23 cellular contexts compared by ENCODE assay signal in genomic region chr6:5482619-5483018, GRCh38.
DNase-seq lines count a peak whose midpoint lies in the region; ATAC-seq, FAIRE-seq and TF ChIP-seq lines count a peak whose summit lies in the region.
"Had no signal": no experiment of that assay in that cellular context is flagged by ENCODE, and none has a peak within 500 bp of the region (broad histone marks: within the 10 kb centered on the region; RNA-seq: fewer than 3 reads in every experiment).

No MANE protein-coding gene starts in this region.

- TF ChIP-seq CTCF in HepG2 (CRISPR knock-in tag; IDR thresholded peaks at IDR 0.05), result no peak
- no peak for TF ChIP-seq CTCF in right lobe of liver (IDR thresholded peaks at IDR 0.05)
- TF ChIP-seq CTCF in K562 (IDR thresholded peaks at IDR 0.05 in 2 of 3, conservative IDR thresholded peaks at IDR 0.05 in 1 of 3; ENCODE audit: insufficient read depth in 2 of 3, low read depth in 1 of 3, low read length in 3 of 3), result no peak
- no peak for TF ChIP-seq CTCF in endodermal cell (conservative IDR thresholded peaks at IDR 0.05)

- H3K27ac Mint-ChIP-seq in endodermal cell, result no peak overlapping the region
- H3K27ac Mint-ChIP-seq: B cell; CD8-positive, alpha-beta T cell; GM23338; HFFc6 had no signal

- FAIRE-seq in HepG2 (lab: Jason Lieb, UNC) (no peak), K562 (lab: Jason Lieb, UNC) (no peak)
- FAIRE-seq: G401.6, GM12878, GM19239, H54 had no signal

- no peaks in the 10 kb centered on the region for H3K4me1 ChIP-seq in HepG2 (ENCODE audit: insufficient read depth, low read length)
- H3K4me1 ChIP-seq in right lobe of liver, result no peaks in the 10 kb centered on the region
- no peaks in the 10 kb centered on the region; a peak in 1 of 5 replicates for H3K4me1 ChIP-seq in K562 (replicated peaks in 1 of 2; ENCODE audit: control insufficient read depth in 2 of 2, insufficient read depth in 2 of 2, low read length in 2 of 2)
- no peaks in the 10 kb centered on the region for H3K4me1 ChIP-seq in endodermal cell (ENCODE audit: control insufficient read depth, insufficient read depth, low read length)
- H3K4me1 ChIP-seq: Caco-2, HAP-1 had no signal

- H3K9ac ChIP-seq in HepG2 (ENCODE audit: insufficient read depth, low read depth, low read length) (no peak overlapping the region), K562 (ENCODE audit: insufficient read depth in 1 of 2, low read depth in 2 of 2, low read length in 2 of 2) (no peak overlapping the region), endodermal cell (ENCODE audit: extremely low read depth, low read length, poor library complexity, severe bottlenecking) (no peak overlapping the region)
- H3K9ac ChIP-seq: BLaER1 had no signal

- H3K27ac ChIP-seq in HepG2 (ENCODE audit: extremely low read length, insufficient read depth, low read length) (no peak overlapping the region), right lobe of liver (no peak overlapping the region), K562 (ENCODE audit: extremely low read depth, low read depth, low read length) (no peak overlapping the region), endodermal cell (ENCODE audit: low read depth, low read length) (no peak overlapping the region)
- H3K27ac ChIP-seq: BLaER1, C4-2B had no signal

- TF ChIP-seq POLR2A in HepG2 (IDR thresholded peaks at IDR 0.05; ENCODE audit: insufficient read depth in 1 of 2, low read depth in 2 of 2, low read length in 2 of 2), result no peak
- TF ChIP-seq POLR2A in right lobe of liver (IDR thresholded peaks at IDR 0.05), result no peak
- TF ChIP-seq POLR2A in K562 (conservative IDR thresholded peaks at IDR 0.05), result no peak

- POLR2A ChIA-PET in HepG2 (lab: Yijun Ruan, JAX) (no interaction called here), K562 (lab: Yijun Ruan, JAX) (interaction anchor here (1.2 kb wide), 1 partner anchor 16 kb away, joined by 4 read pairs; no protein-coding TSS in a partner anchor)

- in situ Hi-C loops in HepG2 (cut with HindIII; ENCODE audit: extremely low pct_ligation_motif_present, low pct_unique_long_range_greater_than_20kb) (no loop called here), K562 (cut with MboI) (no loop called here)

- ATAC-seq in HepG2 (no peak), right lobe of liver (no peak), K562 (no peak), GM21360 (IDR thresholded peaks at IDR 0.05; ENCODE audit: unreplicated experiment) (no peak)
- ATAC-seq: CD8-positive, alpha-beta T cell; GM12878; GM23338 had no signal

- H3K4me1 Mint-ChIP-seq in endodermal cell, result peaks cover 19% of the 10 kb centered on the region

- no peaks in the 10 kb centered on the region for H3K27me3 Mint-ChIP-seq in endodermal cell (ENCODE audit: insufficient read depth)
- H3K27me3 Mint-ChIP-seq: B cell; CD4-positive, CD25-positive, alpha-beta regulatory T cell had no signal

- intact Hi-C loops in HepG2 (cut with micrococcal nuclease; ENCODE audit: unreplicated experiment), result no loop called here
- intact Hi-C loops in right lobe of liver (cut with DNase I), result no loop called here
- intact Hi-C loops in K562 (cut with micrococcal nuclease), result no loop called here

- H3K4me3 ChIP-seq in HepG2 (replicated peaks in 1 of 3; ENCODE audit: insufficient read depth in 1 of 3, low read depth in 2 of 3, low read length in 3 of 3), result no peak overlapping the region
- no peak overlapping the region for H3K4me3 ChIP-seq in right lobe of liver
- no peak overlapping the region for H3K4me3 ChIP-seq in K562
- no peak overlapping the region for H3K4me3 ChIP-seq in endodermal cell (ENCODE audit: low read length)
- H3K4me3 ChIP-seq: BLaER1, GM12878, GM23338, HAP-1 had no signal

- H2AFZ ChIP-seq in HepG2 (ENCODE audit: low read length), result no peak overlapping the region
- H2AFZ ChIP-seq in K562 (ENCODE audit: low read depth, low read length), result no peak overlapping the region
- H2AFZ ChIP-seq: GM23338 had no signal

- H3K79me2 ChIP-seq in HepG2 (ENCODE audit: insufficient read depth, low read length) (no peaks in the 10 kb centered on the region), K562 (ENCODE audit: control insufficient read depth, insufficient read depth, low read length) (no peaks in the 10 kb centered on the region)

- no peak for TF ChIP-seq EP300 in HepG2 (IDR thresholded peaks at IDR 0.05; ENCODE audit: low read depth in 2 of 2, low read length in 2 of 2)
- TF ChIP-seq EP300 in HepG2 (CRISPR knock-in tag; IDR thresholded peaks at IDR 0.05; ENCODE audit: borderline replicate concordance), result no peak
- no peak for TF ChIP-seq EP300 in K562 (IDR thresholded peaks at IDR 0.05; ENCODE audit: low read length)

- H3K27me3 ChIP-seq in HepG2 (ENCODE audit: control insufficient read depth in 1 of 2, insufficient read depth in 2 of 2, low read length in 2 of 2) (no peaks in the 10 kb centered on the region), right lobe of liver (no peaks in the 10 kb centered on the region), K562 (ENCODE audit: control insufficient read depth in 2 of 2, insufficient read depth in 2 of 2, low read length in 2 of 2) (no peaks in the 10 kb centered on the region), endodermal cell (ENCODE audit: control insufficient read depth, insufficient read depth, low read length, poor library complexity, severe bottlenecking) (no peaks in the 10 kb centered on the region)
- H3K27me3 ChIP-seq: BLaER1 had no signal

- H3K9me3 Mint-ChIP-seq in endodermal cell, result no peaks in the 10 kb centered on the region
- H3K9me3 Mint-ChIP-seq: CD4-positive, CD25-positive, alpha-beta regulatory T cell; CD8-positive, alpha-beta T cell; GM23338; HFFc6 had no signal

- BruUV-seq in HepG2 (replicated peaks; lab: Mats Ljungman, UMichigan), result no TSS peak
- no TSS peak for BruUV-seq in K562 (replicated peaks; lab: Mats Ljungman, UMichigan)

- H3K36me3 ChIP-seq in HepG2 (replicated peaks in 1 of 2; ENCODE audit: control insufficient read depth in 1 of 2, insufficient read depth in 2 of 2, low read length in 2 of 2) (no peaks in the 10 kb centered on the region), right lobe of liver (peaks cover 0 to 4% (median 1%) of the 10 kb centered on the region in 4 donors), K562 (ENCODE audit: control insufficient read depth, insufficient read depth, low read length) (no peaks in the 10 kb centered on the region), endodermal cell (ENCODE audit: control insufficient read depth, insufficient read depth, low read length) (no peaks in the 10 kb centered on the region)
- H3K36me3 ChIP-seq: HAP-1 had no signal

- H3K36me3 Mint-ChIP-seq in endodermal cell (ENCODE audit: low read depth), result peaks cover 2% of the 10 kb centered on the region

- CTCF ChIA-PET in HepG2 (lab: Yijun Ruan, JAX; ENCODE audit: low intra/inter-chr PET ratio, low total read pairs) (no interaction called here), K562 (lab: Yijun Ruan, JAX; ENCODE audit: low intra/inter-chr PET ratio) (no interaction called here)

- no peaks in the 10 kb centered on the region for H4K20me1 ChIP-seq in HepG2 (ENCODE audit: insufficient read depth, low read length)
- no peaks in the 10 kb centered on the region for H4K20me1 ChIP-seq in K562 (replicated peaks; ENCODE audit: control insufficient read depth, insufficient read depth, low read length)
- H4K20me1 ChIP-seq: BLaER1 had no signal

- H3K9me3 ChIP-seq in HepG2 (ENCODE audit: low read length) (no peaks in the 10 kb centered on the region), right lobe of liver (no peaks in the 10 kb centered on the region), K562 (replicated peaks; ENCODE audit: control insufficient read depth, insufficient read depth, low read depth, low read length) (no peaks in the 10 kb centered on the region), endodermal cell (ENCODE audit: control insufficient read depth, low read length) (no peaks in the 10 kb centered on the region)
- H3K9me3 ChIP-seq: BLaER1, Caco-2, HAP-1 had no signal

- DNase-seq in HepG2 (ENCODE audit: low spot score) (no peak), right lobe of liver (no peak), K562 (ENCODE audit: extremely low read depth in 1 of 4, low spot score in 3 of 4) (no peak), endodermal cell (peak; percentile 20), AG08395 (ENCODE audit: low spot score) (no peak), NCI-H748 treated with DMSO at 0.1 percent for 48 hours (lab: John Stamatoyannopoulos, UW) (no peak)
- DNase-seq: 8988T; Caco-2; CD4-positive, CD25-positive, alpha-beta regulatory T cell; CD8-positive, alpha-beta T cell; DMS153; DND-41; HFFc6 had no signal

- no peaks in the 10 kb centered on the region for H3K9me1 ChIP-seq in K562 (ENCODE audit: control insufficient read depth, insufficient read depth, low read length)

- H3K4me2 ChIP-seq in HepG2 (ENCODE audit: low read depth, low read length) (no peak overlapping the region), K562 (ENCODE audit: insufficient read depth, low read length) (no peak overlapping the region)
- H3K4me2 ChIP-seq: BLaER1, GM23338 had no signal

- H3K4me3 Mint-ChIP-seq in endodermal cell, result no peak overlapping the region
- H3K4me3 Mint-ChIP-seq: B cell; CD4-positive, CD25-positive, alpha-beta regulatory T cell; CD8-positive, alpha-beta T cell; GM23338; HFFc6 had no signal

- TF ChIP-seq RAD21 in HepG2 (CRISPR knock-in tag; IDR thresholded peaks at IDR 0.05), result no peak
- TF ChIP-seq RAD21 in K562 (CRISPR knock-in tag; conservative IDR thresholded peaks at IDR 0.05 in 1 of 2, IDR thresholded peaks at IDR 0.05 in 1 of 2), result no peak

- WGBS in HepG2 (ENCODE audit: low lambda C conversion rate), result 86% methylated on average over 3 of the region's 3 CpGs
- 100% methylated on average over 1 of the region's 3 CpGs for WGBS in right lobe of liver (ENCODE audit: insufficient coverage, low coverage, low lambda C conversion rate, missing lambda C conversion rate)
- 59% methylated on average over 3 of the region's 3 CpGs for whole genome bisulfite sequencing in K562 (ENCODE audit: insufficient coverage, low coverage, missing lambda C conversion rate)
- WGBS in endodermal cell (ENCODE audit: insufficient coverage in 1 of 2, insufficient read length in 1 of 2), 2 experiments, result 93 to 100% methylated on average over 2 to 3 of the region's 3 CpGs

TF ChIP-seq in HepG2, 621 proteins besides CTCF, POLR2A, EP300 and RAD21 (continues in another document):
- no peak for TF ChIP-seq SMAD9 (CRISPR knock-in tag; IDR thresholded peaks at IDR 0.05)
- TF ChIP-seq MAFK (conservative IDR thresholded peaks at IDR 0.05 in 1 of 2, IDR thresholded peaks at IDR 0.05 in 1 of 2; ENCODE audit: low read length in 2 of 2), result peak; percentile 91 to 95
- TF ChIP-seq ZSCAN12 (CRISPR knock-in tag; IDR thresholded peaks at IDR 0.05), result no peak
- TF ChIP-seq ZNF841 (CRISPR knock-in tag; IDR thresholded peaks at IDR 0.05; ENCODE audit: borderline replicate concordance), result no peak
- no peak for TF ChIP-seq FOXJ3 (CRISPR knock-in tag; IDR thresholded peaks at IDR 0.05; ENCODE audit: borderline replicate concordance)

TF ChIP-seq in K562, 482 proteins besides CTCF, POLR2A, EP300 and RAD21 (continues in another document):
- TF ChIP-seq ZNF197 (CRISPR knock-in tag; IDR thresholded peaks at IDR 0.05; ENCODE audit: low read depth) (no peak), ZNF316 (IDR thresholded peaks at IDR 0.05) (peak; percentile 79), MAFF (IDR thresholded peaks at IDR 0.05; ENCODE audit: low read length) (peak; percentile 76)

Comparison
In these comparisons a context has a peak if more than half of its experiments do, and no peak if none do; other contexts are left out.
1. Of the 241 proteins assayed by ChIP-seq in both HepG2 and K562: peak only in HepG2: none; only in K562: MAFG; in both: MAFF and MAFK; in neither: 238.